In the genomic region with DNA sequence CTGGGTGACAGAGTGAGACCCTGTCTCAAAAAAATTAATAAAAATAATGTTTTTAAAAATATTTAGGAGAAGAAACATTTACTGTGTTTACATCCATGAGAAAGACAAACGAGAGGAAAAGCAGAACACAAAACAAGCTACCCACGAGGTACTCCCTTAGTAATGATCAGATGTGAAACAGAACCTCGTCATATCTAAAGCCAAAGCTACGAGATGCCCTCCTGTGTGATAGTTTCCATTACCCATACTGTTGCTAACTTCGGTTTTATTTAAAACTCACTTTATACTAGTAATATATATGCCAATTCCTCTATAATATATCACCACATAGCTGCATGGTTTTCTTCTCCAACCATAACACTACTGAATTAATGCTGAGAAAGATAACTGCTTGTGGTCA, we compare ENCODE assay signal across 6 cellular contexts. TPM values are rescaled to one million over a fixed set of nuclear protein-coding genes. Genes with fewer than 3 reads are reported as not detected.
"Had no signal": no experiment of that assay in that cellular context is flagged by ENCODE, and none has a peak within 500 bp of the region (broad histone marks: within the 10 kb centered on the region; RNA-seq: fewer than 3 reads in every experiment).

No MANE protein-coding gene starts in this region.

- DNase-seq: GM23248, GOT3, H7, HFFc6 had no signal

- ATAC-seq: HCT116 had no signal

- H3K27me3 Mint-ChIP-seq: IgD-negative memory B cell had no signal

- H3K36me3 Mint-ChIP-seq: IgD-negative memory B cell had no signal

- H3K9me3 Mint-ChIP-seq: HFFc6, IgD-negative memory B cell had no signal

- H3K4me3 Mint-ChIP-seq: HFFc6, IgD-negative memory B cell had no signal

- H3K27ac Mint-ChIP-seq: HFFc6, IgD-negative memory B cell had no signal

RNA-seq across cellular contexts. Expression of a gene that starts 21.1 kb away (rescaled TPM):
- total RNA-seq: GM23248 had no signal
